In the genomic region with DNA sequence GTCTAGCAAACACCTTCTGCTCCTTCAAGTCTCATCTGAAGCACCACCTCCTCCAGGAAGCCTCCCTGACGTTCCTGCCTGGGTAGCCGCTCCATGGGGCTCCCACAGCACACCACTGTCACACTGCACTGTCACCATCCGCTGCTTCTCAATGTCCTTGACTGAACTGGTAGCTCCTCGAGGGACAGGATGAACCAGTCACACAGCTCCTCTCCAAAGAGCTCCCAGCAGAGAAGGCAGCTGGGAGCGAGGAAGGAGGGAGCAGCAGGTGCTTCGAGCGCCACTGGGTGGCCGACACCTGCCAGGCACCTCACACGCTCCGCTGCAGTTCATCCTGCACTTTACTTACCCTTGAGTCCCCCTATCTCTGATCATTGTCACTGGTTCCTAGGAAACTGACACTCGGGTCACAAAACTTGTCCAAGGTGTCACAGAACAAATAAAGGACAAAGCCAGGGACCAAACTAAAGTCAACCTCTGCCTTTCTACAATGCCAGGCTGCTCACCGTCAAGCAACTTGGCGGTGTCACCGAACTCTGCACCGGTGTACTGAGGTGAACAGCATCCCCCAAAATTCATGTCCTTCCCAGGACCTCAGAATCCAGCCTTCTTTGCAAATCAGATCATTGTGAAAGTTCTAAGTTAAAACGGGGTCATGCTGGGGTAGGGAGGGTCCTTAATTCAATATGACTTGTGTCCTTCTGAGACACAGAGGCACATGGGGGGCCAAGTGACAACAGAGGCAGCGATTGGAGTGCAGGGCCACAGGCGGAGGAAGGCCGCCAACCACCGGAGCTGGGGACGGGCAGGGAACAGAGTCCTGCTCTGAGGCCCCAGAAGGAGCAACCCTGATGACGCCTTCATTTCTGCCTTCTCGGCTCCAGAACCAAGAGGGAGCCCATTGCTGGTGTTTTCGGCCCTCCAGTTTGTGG, we compare ENCODE assay signal across 10 cellular contexts. TPM values are rescaled to one million over a fixed set of nuclear protein-coding genes. Genes with fewer than 3 reads are reported as not detected.
DNase-seq lines count a peak whose midpoint lies in the region; ATAC-seq and TF ChIP-seq lines count a peak whose summit lies in the region.
"Had no signal": no experiment of that assay in that cellular context is flagged by ENCODE, and none has a peak within 500 bp of the region (broad histone marks: within the 10 kb centered on the region; RNA-seq: fewer than 3 reads in every experiment).

No MANE protein-coding gene starts in this region.

- H3K9me3 ChIP-seq in mesenchymal stem cell (ENCODE audit: control insufficient read depth, low read length): no peaks in the 10 kb centered on the region
- H3K9me3 ChIP-seq in body of pancreas: no peaks in the 10 kb centered on the region

- H4K91ac ChIP-seq in mesenchymal stem cell (ENCODE audit: low read length): peak overlapping the region; percentile 97

- peak overlapping the region; percentile 33 for H2AK5ac ChIP-seq in mesenchymal stem cell (ENCODE audit: low read length, severe bottlenecking)

- intact Hi-C loops in body of pancreas (cut with DNase I): no loop called here

- peaks cover 6% of the 10 kb centered on the region for H3K79me1 ChIP-seq in mesenchymal stem cell (replicated peaks; ENCODE audit: low read length, poor library complexity, severe bottlenecking)

- H3K36me3 ChIP-seq in ACC112 (ENCODE audit: insufficient read depth, low read length): no peaks in the 10 kb centered on the region
- no peaks in the 10 kb centered on the region for H3K36me3 ChIP-seq in mesenchymal stem cell (ENCODE audit: control insufficient read depth in 1 of 2, insufficient read depth in 2 of 2, low read depth in 1 of 2, low read length in 2 of 2)
- H3K36me3 ChIP-seq in body of pancreas (replicated peaks in 1 of 2; ENCODE audit: insufficient read depth in 1 of 2, low read depth in 2 of 2): no peaks in the 10 kb centered on the region

- peak overlapping the region; percentile 90 for H3K27ac Mint-ChIP-seq in HFFc6

- H3K27me3 Mint-ChIP-seq in HFFc6 (ENCODE audit: insufficient read depth): peaks cover 6% of the 10 kb centered on the region; the same call in 1 of the 2 replicates
- H3K27me3 Mint-ChIP-seq in activated T-cell treated with anti-CD3 and anti-CD28 coated beads, Interleukin-2, amount 50 U/mL, for 4 hours (ENCODE audit: low read depth): no peaks in the 10 kb centered on the region

- H3K14ac ChIP-seq in mesenchymal stem cell (ENCODE audit: low read length in 2 of 2): peak overlapping the region in 1 of 2 experiments; percentile 26

- H3K36me3 Mint-ChIP-seq in HFFc6 (ENCODE audit: low read depth): no peaks in the 10 kb centered on the region
- no peaks in the 10 kb centered on the region for H3K36me3 Mint-ChIP-seq in activated T-cell treated with anti-CD3 and anti-CD28 coated beads, Interleukin-2, amount 50 U/mL, for 4 hours (ENCODE audit: insufficient read depth)

- H2BK120ac ChIP-seq in mesenchymal stem cell (ENCODE audit: low read depth, low read length): peak overlapping the region; percentile 75

- H3K18ac ChIP-seq in mesenchymal stem cell (ENCODE audit: low read depth in 1 of 2, low read length in 2 of 2): peak overlapping the region; percentile 71 to 92

- H3K4me1 ChIP-seq in ACC112 (ENCODE audit: control insufficient read depth, insufficient read depth, low read length, unreplicated experiment) (peaks cover 23% of the 10 kb centered on the region), mesenchymal stem cell (ENCODE audit: control insufficient read depth, insufficient read depth, low read depth, low read length) (peaks cover 28% of the 10 kb centered on the region), body of pancreas (no peaks in the 10 kb centered on the region)

- peak overlapping the region; percentile 25; the same call in 1 of the 2 replicates for H3K4me3 Mint-ChIP-seq in HFFc6
- H3K4me3 Mint-ChIP-seq in activated T-cell treated with anti-CD3 and anti-CD28 coated beads, Interleukin-2, amount 50 U/mL, for 4 hours: peak overlapping the region; percentile 72

- peak overlapping the region; percentile 57 to 96 for H2BK12ac ChIP-seq in mesenchymal stem cell (ENCODE audit: low read length in 2 of 2)

- ATAC-seq in activated T-cell treated with anti-CD3 and anti-CD28 coated beads, Interleukin-2, amount 50 U/mL, for 4 hours: no peak
- ATAC-seq in body of pancreas (no peak), HG02798 (IDR thresholded peaks at IDR 0.05; ENCODE audit: poor library complexity, unreplicated experiment) (no peak)

- TF ChIP-seq POLR2A in body of pancreas (IDR thresholded peaks at IDR 0.05): no peak

- H3K79me2 ChIP-seq in ACC112 (ENCODE audit: control insufficient read depth, insufficient read depth, low read length, unreplicated experiment): no peaks in the 10 kb centered on the region

- H2AFZ ChIP-seq in ACC112 (ENCODE audit: low read length, unreplicated experiment): peak overlapping the region; percentile 96
- H2AFZ ChIP-seq in mesenchymal stem cell (ENCODE audit: low read depth, low read length): peak overlapping the region; percentile 29

- H3K27ac ChIP-seq in ACC112 (ENCODE audit: low read depth, low read length) (peak overlapping the region; percentile 60), mesenchymal stem cell (ENCODE audit: low read length, poor library complexity, severe bottlenecking) (peak overlapping the region; percentile 80), body of pancreas (no peak overlapping the region)

- H3K4me3 ChIP-seq in ACC112 (ENCODE audit: low read depth, low read length): peak overlapping the region; percentile 42
- peak overlapping the region in 1 of 2 experiments; percentile 50 for H3K4me3 ChIP-seq in mesenchymal stem cell (ENCODE audit: insufficient read depth in 1 of 2, low read depth in 1 of 2, low read length in 2 of 2)
- no peak overlapping the region for H3K4me3 ChIP-seq in body of pancreas

- TF ChIP-seq CTCF in HFFc6 (IDR thresholded peaks at IDR 0.05): no peak
- no peak for TF ChIP-seq CTCF in body of pancreas (IDR thresholded peaks at IDR 0.05)

- H3K9ac ChIP-seq in mesenchymal stem cell (ENCODE audit: low read length): peak overlapping the region; percentile 65

- H3K4me1 Mint-ChIP-seq in HFFc6 (ENCODE audit: low read depth): peaks cover 32% of the 10 kb centered on the region
- peaks cover 64% of the 10 kb centered on the region for H3K4me1 Mint-ChIP-seq in activated T-cell treated with anti-CD3 and anti-CD28 coated beads, Interleukin-2, amount 50 U/mL, for 4 hours (ENCODE audit: low read depth)

- DNase-seq in HFFc6 (no peak), mesenchymal stem cell (no peak), AG08396 (ENCODE audit: low spot score) (no peak), globus pallidus (ENCODE audit: low spot score) (no peak), body of pancreas (no peak)
- DNase-seq in activated T-cell treated with anti-CD3 and anti-CD28 coated beads, Interleukin-2, amount 50 U/mL, for 4 hours: no peak

- peak overlapping the region; percentile 91 for H2BK15ac ChIP-seq in mesenchymal stem cell (ENCODE audit: low read depth, poor library complexity, severe bottlenecking)

- H3K4ac ChIP-seq in mesenchymal stem cell (ENCODE audit: low read depth in 1 of 2, low read length in 2 of 2): peak overlapping the region; percentile 75 to 94

- no peaks in the 10 kb centered on the region for H3K27me3 ChIP-seq in ACC112 (ENCODE audit: insufficient read depth, low read length)
- H3K27me3 ChIP-seq in mesenchymal stem cell (ENCODE audit: control insufficient read depth in 1 of 2, insufficient read depth in 1 of 2, low read length in 2 of 2): peaks cover 0 to 3% of the 10 kb centered on the region in 2 experiments
- no peaks in the 10 kb centered on the region for H3K27me3 ChIP-seq in body of pancreas

- no peaks in the 10 kb centered on the region for H3K9me3 Mint-ChIP-seq in HFFc6
- H3K9me3 Mint-ChIP-seq in activated T-cell treated with anti-CD3 and anti-CD28 coated beads, Interleukin-2, amount 50 U/mL, for 4 hours: no peaks in the 10 kb centered on the region

- peak overlapping the region in 1 of 2 experiments; percentile 73 for H3K23ac ChIP-seq in mesenchymal stem cell (ENCODE audit: low read length in 2 of 2)

- peak overlapping the region; percentile 88 for H4K8ac ChIP-seq in mesenchymal stem cell (ENCODE audit: low read length)

- H2BK5ac ChIP-seq in mesenchymal stem cell (ENCODE audit: low read depth, low read length, poor library complexity, severe bottlenecking): peak overlapping the region; percentile 76

- no peak overlapping the region for H3K4me2 ChIP-seq in mesenchymal stem cell (ENCODE audit: low read length, poor library complexity, severe bottlenecking)

- 86% methylated on average over 24 of the region's 24 CpGs for WGBS in mesenchymal stem cell
- WGBS in body of pancreas, 2 donors: 73 to 88% methylated on average over 24 of the region's 24 CpGs

RNA-seq across cellular contexts. Expression of a gene that starts 5.5 kb away (rescaled TPM):
- total RNA-seq in HFFc6 (2021; fragmentation: NEBNext Ultra II Directional; extraction: Animal tissue kit (Norgen Biotek cat#: 25700)): not detected
- total RNA-seq in activated T-cell treated with anti-CD3 and anti-CD28 coated beads, Interleukin-2, amount 50 U/mL, for 4 hours: 1 to 10 TPM in 2 of 3 donors, not detected in 1; 1.3 to 2.8 TPM
- polyA plus RNA-seq in mesenchymal stem cell (2013, experiment 1 of 2): not detected
- not detected for polyA plus RNA-seq in mesenchymal stem cell (2013, experiment 2 of 2)
- total RNA-seq in body of pancreas: 1 to 10 TPM in 1 of 2 donors, not detected in 1; 1.0 TPM
- total RNA-seq: G401, RPMI7951 had no signal

RNA-seq across cellular contexts. Expression of a gene that starts 21.5 kb away (rescaled TPM):
- total RNA-seq in HFFc6 (2021; fragmentation: NEBNext Ultra II Directional; extraction: Animal tissue kit (Norgen Biotek cat#: 25700)): 10 to 100 TPM; 35.5 to 41.0 (median 40.1) TPM
- 10 to 100 TPM; 47.0 to 53.2 (median 52.4) TPM for total RNA-seq in activated T-cell treated with anti-CD3 and anti-CD28 coated beads, Interleukin-2, amount 50 U/mL, for 4 hours
- polyA plus RNA-seq in mesenchymal stem cell (2013, experiment 1 of 2): 41.0 TPM
- 43.0 TPM for polyA plus RNA-seq in mesenchymal stem cell (2013, experiment 2 of 2)
- 10 to 100 TPM; 34.3 to 44.1 TPM for total RNA-seq in body of pancreas

RNA-seq across cellular contexts. Expression of a gene that starts 27.8 kb away (rescaled TPM):
- 10 to 100 TPM; 12.7 to 19.0 (median 14.2) TPM for total RNA-seq in HFFc6 (2021; fragmentation: NEBNext Ultra II Directional; extraction: Animal tissue kit (Norgen Biotek cat#: 25700))
- 10 to 100 TPM; 24.4 to 27.4 (median 26.0) TPM for total RNA-seq in activated T-cell treated with anti-CD3 and anti-CD28 coated beads, Interleukin-2, amount 50 U/mL, for 4 hours
- polyA plus RNA-seq in mesenchymal stem cell (2013, experiment 1 of 2): 19.9 TPM
- 19.9 TPM for polyA plus RNA-seq in mesenchymal stem cell (2013, experiment 2 of 2)
- total RNA-seq in body of pancreas: 10 to 100 TPM; 16.5 to 17.1 TPM

RNA-seq across cellular contexts. Expression of a gene that starts 47.7 kb away (rescaled TPM):
- total RNA-seq in HFFc6 (2021; fragmentation: NEBNext Ultra II Directional; extraction: Animal tissue kit (Norgen Biotek cat#: 25700)): 100 to 1,000 TPM; 332 to 418 (median 364) TPM
- 100 to 1,000 TPM; 116 to 134 (median 128) TPM for total RNA-seq in activated T-cell treated with anti-CD3 and anti-CD28 coated beads, Interleukin-2, amount 50 U/mL, for 4 hours
- polyA plus RNA-seq in mesenchymal stem cell (2013, experiment 1 of 2): 265 TPM
- polyA plus RNA-seq in mesenchymal stem cell (2013, experiment 2 of 2): 268 TPM
- 100 to 1,000 TPM in 1 of 2 donors, 10 to 100 TPM in 1; 97.9 to 115 TPM for total RNA-seq in body of pancreas

Comparison
In these comparisons a context has a peak if more than half of its experiments do, and no peak if none do; other contexts are left out.
1. H3K27ac ChIP-seq: peak in ACC112 (single experiment) and mesenchymal stem cell (single experiment); none in body of pancreas (0 of 4).